In genomic region chr22:23786261-23786710, GRCh38 we compare ENCODE assay signal across 6 cellular contexts. TPM values are rescaled to one million over a fixed set of nuclear protein-coding genes. Genes with fewer than 3 reads are reported as not detected.
A peak's percentile ranks its signal among the peaks of the same experiment; 100 is the strongest.
DNase-seq lines count a peak whose midpoint lies in the region; ATAC-seq and TF ChIP-seq lines count a peak whose summit lies in the region.

No MANE protein-coding gene starts in this region.

- peak overlapping the region; percentile 99 for H3K27ac ChIP-seq in psoas muscle

- H3K4me3 Mint-ChIP-seq in IgD-negative memory B cell = peak overlapping the region; percentile 89 to 96 (median 94)
- no peak overlapping the region for H3K4me3 Mint-ChIP-seq in dendritic cell treated with granulocyte-macrophage colony-stimulating factor and Interleukin-4, amounts not matched to agents 40 ng/mL and 50 ng/mL, for 4 days

- DNase-seq in psoas muscle (no peak), activated gamma-delta T cell (lab: John Stamatoyannopoulos, UW) (no peak), NCI-H510A treated with DMSO at 0.1 percent for 48 hours (lab: John Stamatoyannopoulos, UW) (no peak)

- 9 to 22% (median 14%) methylated on average over 9 of the region's 9 CpGs for WGBS in psoas muscle, 3 donors

- no peak for TF ChIP-seq CTCF in psoas muscle (IDR thresholded peaks at IDR 0.05)

- no peaks in the 10 kb centered on the region for H3K36me3 Mint-ChIP-seq in IgD-negative memory B cell
- H3K36me3 Mint-ChIP-seq in dendritic cell treated with granulocyte-macrophage colony-stimulating factor and Interleukin-4, amounts not matched to agents 40 ng/mL and 50 ng/mL, for 4 days (ENCODE audit: low read depth) = peaks cover 7% of the 10 kb centered on the region

- no peaks in the 10 kb centered on the region for H3K9me3 ChIP-seq in psoas muscle

- peak overlapping the region; percentile 92 for H3K4me3 ChIP-seq in psoas muscle

- H3K27me3 ChIP-seq in psoas muscle (ENCODE audit: insufficient read depth in 3 of 3, low read length in 2 of 3) = no peaks in the 10 kb centered on the region

- peaks cover 21 to 26% (median 22%) of the 10 kb centered on the region in 3 donors for H3K4me1 Mint-ChIP-seq in IgD-negative memory B cell
- H3K4me1 Mint-ChIP-seq in dendritic cell treated with granulocyte-macrophage colony-stimulating factor and Interleukin-4, amounts not matched to agents 40 ng/mL and 50 ng/mL, for 4 days (ENCODE audit: low read depth) = peaks cover 21% of the 10 kb centered on the region

- H3K27ac Mint-ChIP-seq in IgD-negative memory B cell = peak overlapping the region; percentile 90 to 94 (median 92)
- H3K27ac Mint-ChIP-seq in dendritic cell treated with granulocyte-macrophage colony-stimulating factor and Interleukin-4, amounts not matched to agents 40 ng/mL and 50 ng/mL, for 4 days = peak overlapping the region; percentile 89

- peak; percentile 30 to 59 (median 44) for ATAC-seq in psoas muscle
- ATAC-seq in GM18868 (IDR thresholded peaks at IDR 0.05; ENCODE audit: unreplicated experiment) = no peak

- H3K4me1 ChIP-seq in psoas muscle = peaks cover 32% of the 10 kb centered on the region

- H3K36me3 ChIP-seq in psoas muscle (ENCODE audit: insufficient read depth in 1 of 2, low read depth in 1 of 2) = no peaks in the 10 kb centered on the region

- intact Hi-C loops in dendritic cell treated with granulocyte-macrophage colony-stimulating factor and Interleukin-4, amounts not matched to agents 40 ng/mL and 50 ng/mL, for 4 days (cut with micrococcal nuclease) = loop anchor here (5.0 to 10.0 kb wide), 2 partner anchors 51 to 129 kb away; partner anchors contain the start of gene DERL3
- intact Hi-C loops in psoas muscle (cut with DNase I) = loop anchor here (5.0 kb wide), 3 partner anchors 36 to 61 kb away; no protein-coding TSS in a partner anchor

- H3K9me3 Mint-ChIP-seq in IgD-negative memory B cell = no peaks in the 10 kb centered on the region
- no peaks in the 10 kb centered on the region for H3K9me3 Mint-ChIP-seq in dendritic cell treated with granulocyte-macrophage colony-stimulating factor and Interleukin-4, amounts not matched to agents 40 ng/mL and 50 ng/mL, for 4 days

- no peaks in the 10 kb centered on the region for H3K27me3 Mint-ChIP-seq in IgD-negative memory B cell
- peaks cover 4% of the 10 kb centered on the region for H3K27me3 Mint-ChIP-seq in dendritic cell treated with granulocyte-macrophage colony-stimulating factor and Interleukin-4, amounts not matched to agents 40 ng/mL and 50 ng/mL, for 4 days

RNA-seq across cellular contexts. Expression of gene SMARCB1, which starts 0.5 kb away (rescaled TPM):
- polyA plus RNA-seq in IgD-negative memory B cell (117 TPM), psoas muscle (10 to 100 TPM; 20.7 to 47.6 (median 38.4) TPM)
- total RNA-seq in psoas muscle = 10 to 100 TPM; 21.9 to 76.6 (median 48.3) TPM

RNA-seq across cellular contexts. Expression of gene MMP11, which starts 13.6 kb away (rescaled TPM):
- polyA plus RNA-seq in IgD-negative memory B cell = 6.6 TPM
- 1 to 10 TPM; 1.3 to 2.9 (median 1.5) TPM for total RNA-seq in psoas muscle
- under 1 TPM; 0.35 to 0.47 (median 0.43) TPM for polyA plus RNA-seq in psoas muscle

RNA-seq across cellular contexts. Expression of gene CHCHD10, which starts 18.5 kb away (rescaled TPM):
- polyA plus RNA-seq in IgD-negative memory B cell = 70.6 TPM
- total RNA-seq in psoas muscle = 1,000 to 10,000 TPM in 1 of 4 donors, 100 to 1,000 TPM in 3; 659 to 1,066 (median 865) TPM
- 100 to 1,000 TPM; 460 to 861 (median 645) TPM for polyA plus RNA-seq in psoas muscle

RNA-seq across cellular contexts. Expression of gene C22orf15, which starts 23.5 kb away (rescaled TPM):
- not detected for polyA plus RNA-seq in IgD-negative memory B cell
- total RNA-seq in psoas muscle = under 1 TPM in 1 of 4 donors, not detected in 3; 0.34 TPM
- under 1 TPM in 1 of 3 donors, not detected in 2; 0.04 TPM for polyA plus RNA-seq in psoas muscle

RNA-seq across cellular contexts. Expression of gene VPREB3, which starts 32.1 kb away (rescaled TPM):
- polyA plus RNA-seq in IgD-negative memory B cell (1,081 TPM), psoas muscle (under 1 TPM; 0.61 to 0.89 (median 0.82) TPM)
- total RNA-seq in psoas muscle = 1 to 10 TPM in 2 of 4 donors, under 1 TPM in 2; 0.79 to 3.2 (median 0.99) TPM
